In genomic region chr2:2229898-2230817, GRCh38 we compare ENCODE assay signal across 14 cellular contexts.
DNase-seq lines count a peak whose midpoint lies in the region; ATAC-seq, FAIRE-seq and TF ChIP-seq lines count a peak whose summit lies in the region.
"Had no signal": no experiment of that assay in that cellular context is flagged by ENCODE, and none has a peak within 500 bp of the region (broad histone marks: within the 10 kb centered on the region; RNA-seq: fewer than 3 reads in every experiment).

No MANE protein-coding gene starts in this region.

- H3K9me3 ChIP-seq in CD8-positive, alpha-beta T cell (ENCODE audit: low read length) = no peaks in the 10 kb centered on the region
- H3K9me3 ChIP-seq: ascending aorta, gastroesophageal sphincter, vagina had no signal

- H2BK5ac ChIP-seq in mesendoderm (ENCODE audit: low read length) = no peak overlapping the region

- ATAC-seq in natural killer cell (no peak), HG03135 (IDR thresholded peaks at IDR 0.05; ENCODE audit: unreplicated experiment) (no peak)
- no peak for ATAC-seq in CD8-positive, alpha-beta T cell
- ATAC-seq: gastroesophageal sphincter had no signal

- H4K8ac ChIP-seq in mesendoderm (ENCODE audit: low read depth, low read length) = no peak overlapping the region

- H3K9me3 Mint-ChIP-seq in natural killer cell = peaks cover 0 to 2% of the 10 kb centered on the region in 2 donors
- H3K9me3 Mint-ChIP-seq in CD8-positive, alpha-beta T cell = no peaks in the 10 kb centered on the region

- no peaks in the 10 kb centered on the region for H3K79me1 ChIP-seq in mesendoderm (ENCODE audit: low read length)

- DNase-seq in D721Med (ENCODE audit: insufficient read length, low spot score) (no peak), NCI-H1694 (lab: John Stamatoyannopoulos, UW) (peak; percentile 81), mesendoderm (peak; percentile 8), natural killer cell (no peak), 8988T (no peak)
- no peak for DNase-seq in CD8-positive, alpha-beta T cell
- DNase-seq: activated CD4-positive, alpha-beta T cell treated with anti-CD3 and anti-CD28 coated beads, Interleukin-2, amount 50 U/mL, for 4 hours; DMS53; RPMI8226 had no signal

- POLR2A ChIA-PET in CD8-positive, alpha-beta T cell (lab: Charles Lee) = no interaction called here

- no peak for FAIRE-seq in D721Med (lab: Jason Lieb, UNC)

- no peaks in the 10 kb centered on the region for H3K36me3 ChIP-seq in mesendoderm (ENCODE audit: control insufficient read depth, insufficient read depth, low read length)
- no peaks in the 10 kb centered on the region for H3K36me3 ChIP-seq in CD8-positive, alpha-beta T cell (ENCODE audit: insufficient read depth, low read length)
- H3K36me3 ChIP-seq: ascending aorta, gastroesophageal sphincter, vagina had no signal

- no peak overlapping the region for H2AK5ac ChIP-seq in mesendoderm (ENCODE audit: low read length)

- H3K4me1 ChIP-seq in mesendoderm (ENCODE audit: control insufficient read depth, low read depth, low read length) = no peaks in the 10 kb centered on the region
- H3K4me1 ChIP-seq in CD8-positive, alpha-beta T cell (ENCODE audit: insufficient read depth, low read length) = no peaks in the 10 kb centered on the region
- H3K4me1 ChIP-seq: ascending aorta, gastroesophageal sphincter, vagina had no signal

- no peak overlapping the region for H3K9ac ChIP-seq in mesendoderm (ENCODE audit: low read length)

- H3K56ac ChIP-seq in mesendoderm (ENCODE audit: low read length) = no peak overlapping the region

- H3K23ac ChIP-seq in mesendoderm (ENCODE audit: low read length) = no peak overlapping the region

- H3K27ac Mint-ChIP-seq in natural killer cell = no peak overlapping the region
- no peak overlapping the region for H3K27ac Mint-ChIP-seq in CD8-positive, alpha-beta T cell

- CTCF ChIA-PET in CD8-positive, alpha-beta T cell (lab: Charles Lee) = no interaction called here

- no peak overlapping the region for H2BK120ac ChIP-seq in mesendoderm (ENCODE audit: low read depth, low read length)

- H3K36me3 Mint-ChIP-seq in natural killer cell = no peaks in the 10 kb centered on the region
- H3K36me3 Mint-ChIP-seq in CD8-positive, alpha-beta T cell = no peaks in the 10 kb centered on the region

- no peak overlapping the region for H3K4ac ChIP-seq in mesendoderm (ENCODE audit: low read depth, low read length)

- H2BK15ac ChIP-seq in mesendoderm (replicated peaks; ENCODE audit: low read depth) = no peak overlapping the region

- H3K4me2 ChIP-seq in mesendoderm (ENCODE audit: low read length) = no peak overlapping the region

- H3K79me2 ChIP-seq in mesendoderm (ENCODE audit: control insufficient read depth, insufficient read depth, low read length) = no peaks in the 10 kb centered on the region

- H3K18ac ChIP-seq in mesendoderm (ENCODE audit: low read length) = no peak overlapping the region

- 100% methylated on average over 1 of the region's 18 CpGs for WGBS in mesendoderm (ENCODE audit: extremely low coverage, insufficient coverage, low lambda C conversion rate)

- no peak overlapping the region for H4K5ac ChIP-seq in mesendoderm (ENCODE audit: low read length)

- H3K4me1 Mint-ChIP-seq in natural killer cell = no peaks in the 10 kb centered on the region
- H3K4me1 Mint-ChIP-seq in CD8-positive, alpha-beta T cell (ENCODE audit: low read depth) = no peaks in the 10 kb centered on the region

- H3K27ac ChIP-seq in angular gyrus (ENCODE audit: low read depth, low read length) (peak overlapping the region; percentile 42), mesendoderm (ENCODE audit: low read depth, low read length) (no peak overlapping the region)
- no peak overlapping the region for H3K27ac ChIP-seq in CD8-positive, alpha-beta T cell (ENCODE audit: low read depth, low read length)
- H3K27ac ChIP-seq: ascending aorta, gastroesophageal sphincter, vagina had no signal

- intact Hi-C loops in natural killer cell (cut with micrococcal nuclease) = no loop called here
- intact Hi-C loops in CD8-positive, alpha-beta T cell (cut with DNase I, micrococcal nuclease) = no loop called here

- no peaks in the 10 kb centered on the region for H3K27me3 ChIP-seq in mesendoderm (ENCODE audit: insufficient read depth, low read length, poor library complexity)
- no peaks in the 10 kb centered on the region for H3K27me3 ChIP-seq in CD8-positive, alpha-beta T cell (ENCODE audit: insufficient read depth, low read length)
- H3K27me3 ChIP-seq: ascending aorta, gastroesophageal sphincter, vagina had no signal

- TF ChIP-seq CTCF in D721Med (IDR thresholded peaks at IDR 0.05; ENCODE audit: insufficient read depth, missing control alignments) = peak; percentile 38
- no peak for TF ChIP-seq CTCF in natural killer cell (IDR thresholded peaks at IDR 0.05)
- no peak for TF ChIP-seq CTCF in CD8-positive, alpha-beta T cell (IDR thresholded peaks at IDR 0.05)

- H3K4me3 ChIP-seq in mesendoderm (ENCODE audit: low read length) = no peak overlapping the region
- H3K4me3 ChIP-seq in CD8-positive, alpha-beta T cell (ENCODE audit: low read depth, low read length) = no peak overlapping the region
- H3K4me3 ChIP-seq: ascending aorta, gastroesophageal sphincter, vagina had no signal

- peaks cover 0 to 4% of the 10 kb centered on the region in 2 donors for H3K27me3 Mint-ChIP-seq in natural killer cell (ENCODE audit: low read depth in 2 of 2)
- no peaks in the 10 kb centered on the region for H3K27me3 Mint-ChIP-seq in CD8-positive, alpha-beta T cell (ENCODE audit: low read depth)

- H3K4me3 Mint-ChIP-seq in natural killer cell = no peak overlapping the region
- H3K4me3 Mint-ChIP-seq in CD8-positive, alpha-beta T cell = no peak overlapping the region

Comparison
In these comparisons a context has a peak if more than half of its experiments do, and no peak if none do; other contexts are left out.
1. DNase-seq: peak in NCI-H1694 (single experiment) and mesendoderm (single experiment); none in D721Med (single experiment), natural killer cell (single experiment), CD8-positive, alpha-beta T cell (0 of 7) and 8988T (single experiment).